Comparison of ENCODE assay signal across 1 cellular context in the genomic region with DNA sequence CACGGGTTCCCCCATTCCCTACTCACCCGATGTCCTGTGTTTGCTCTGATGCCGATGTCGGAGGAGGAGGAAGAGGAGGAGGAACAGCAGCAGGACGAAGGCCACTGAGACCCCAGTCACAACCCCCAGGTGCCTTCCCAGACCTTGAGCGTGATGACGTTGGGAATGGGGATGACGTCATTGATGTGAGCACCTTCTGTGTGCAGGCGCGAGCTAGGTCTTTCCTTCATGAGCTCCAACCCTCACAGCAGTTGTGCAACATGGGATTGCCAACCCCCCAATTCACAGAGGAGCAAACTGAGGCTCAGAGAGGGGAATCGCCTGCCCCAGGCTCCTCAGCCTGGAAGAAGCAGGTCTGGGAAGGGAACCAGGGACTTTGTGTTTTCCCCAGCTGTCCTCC.
TF ChIP-seq lines count a peak whose summit lies in the region.

No MANE protein-coding gene starts in this region.

TF ChIP-seq in H1, 55 proteins besides CTCF, POLR2A, EP300 and RAD21:
- TF ChIP-seq CBX5 (IDR thresholded peaks at IDR 0.05; ENCODE audit: low read depth, low read length) (no peak), RNF2 (IDR thresholded peaks at IDR 0.05; ENCODE audit: borderline replicate concordance, low read depth, low read length, missing control alignments, poor library complexity, severe bottlenecking) (no peak), CHD7 (IDR thresholded peaks at IDR 0.05; ENCODE audit: insufficient replicate concordance, low read length) (no peak), KDM5A (IDR thresholded peaks at IDR 0.05; ENCODE audit: low read length) (no peak), SRF (IDR thresholded peaks at IDR 0.05; ENCODE audit: low read depth, low read length) (no peak)
